ENCODE assay signal across 24 cellular contexts in genomic region chr1:84842748-84843231, GRCh38. TPM values are rescaled to one million over a fixed set of nuclear protein-coding genes. Genes with fewer than 3 reads are reported as not detected.
A peak's percentile ranks its signal among the peaks of the same experiment; 100 is the strongest.
DNase-seq lines count a peak whose midpoint lies in the region; ATAC-seq and TF ChIP-seq lines count a peak whose summit lies in the region.
"Had no signal": no experiment of that assay in that cellular context is flagged by ENCODE, and none has a peak within 500 bp of the region (broad histone marks: within the 10 kb centered on the region; RNA-seq: fewer than 3 reads in every experiment).

No MANE protein-coding gene starts in this region.

- H3K27me3 ChIP-seq in A673 (replicated peaks; ENCODE audit: insufficient read depth, low read depth, low read length, poor library complexity) (peaks cover 20% of the 10 kb centered on the region), RWPE2 (ENCODE audit: insufficient read depth, poor library complexity, severe bottlenecking) (no peaks in the 10 kb centered on the region), esophagus (ENCODE audit: control insufficient read depth in 1 of 2, insufficient read depth in 2 of 2, low read length in 2 of 2) (no peaks in the 10 kb centered on the region), lower lobe of right lung (ENCODE audit: low read depth) (no peaks in the 10 kb centered on the region)
- H3K27me3 ChIP-seq: tibial nerve had no signal

- 33 to 79% methylated on average over 3 of the region's 3 CpGs for WGBS in esophagus, 2 donors

- peak; percentile 80 for ATAC-seq in RWPE2 (ENCODE audit: low read depth)
- ATAC-seq in lower lobe of right lung = peak; percentile 62 to 71
- ATAC-seq in GM18502 (IDR thresholded peaks at IDR 0.05; ENCODE audit: poor library complexity, unreplicated experiment) = no peak
- no peak for ATAC-seq in natural killer cell
- ATAC-seq: GM12878; sciatic nerve; stimulated activated naive CD8-positive, alpha-beta T cell treated with anti-CD3 and anti-CD28 coated beads, Interleukin-15, amount 100 ng/mL, for 72 hours had no signal

- DNase-seq in A673 (ENCODE audit: low spot score) (peak; percentile 9), RWPE2 (ENCODE audit: low spot score) (no peak), lower lobe of right lung (no peak), natural killer cell (no peak), SHP77 treated with DMSO at 0.1 percent for 48 hours (lab: John Stamatoyannopoulos, UW) (no peak), HCEC 1CT (no peak)
- DNase-seq: activated CD4-positive, alpha-beta T cell treated with anti-CD3 and anti-CD28 coated beads, Interleukin-2, amount 10 ng/mL, durations not matched to agents 7 days and 5 days; activated naive CD4-positive, alpha-beta T cell treated with anti-CD3 and anti-CD28 coated beads, Interleukin-2, amount 50 U/mL, for 16 hours; COR-L47; effector CD4-positive, alpha-beta T cell; erythroblast; kidney glomerular epithelial cell; NCI-H1694; NCI-H2171 treated with DMSO at 0.1 percent for 48 hours; NCI-H69; RPMI8226; stimulated activated naive CD8-positive, alpha-beta T cell treated with anti-CD3 and anti-CD28 coated beads, Interleukin-15, amount 100 ng/mL, for 72 hours had no signal

- no peak for TF ChIP-seq CTCF in A673 (conservative IDR thresholded peaks at IDR 0.05; ENCODE audit: low read depth, low read length)
- TF ChIP-seq CTCF in RWPE2 (IDR thresholded peaks at IDR 0.05; ENCODE audit: poor library complexity, severe bottlenecking) = no peak
- no peak for TF ChIP-seq CTCF in lower lobe of right lung (IDR thresholded peaks at IDR 0.05)
- TF ChIP-seq CTCF in natural killer cell (IDR thresholded peaks at IDR 0.05) = no peak

- POLR2A ChIA-PET in A673 (lab: Charles Lee; ENCODE audit: low non-redundant PET) = no interaction called here

- H3K4me1 Mint-ChIP-seq in natural killer cell = no peaks in the 10 kb centered on the region

- H3K9me3 ChIP-seq in A673 (ENCODE audit: low read depth, low read length, poor library complexity, severe bottlenecking) = no peaks in the 10 kb centered on the region
- no peaks in the 10 kb centered on the region for H3K9me3 ChIP-seq in RWPE2 (ENCODE audit: severe bottlenecking)
- H3K9me3 ChIP-seq in esophagus (ENCODE audit: control insufficient read depth in 2 of 2, insufficient read depth in 1 of 2, low read depth in 1 of 2, low read length in 1 of 2) = no peaks in the 10 kb centered on the region
- H3K9me3 ChIP-seq in lower lobe of right lung = no peaks in the 10 kb centered on the region
- H3K9me3 ChIP-seq: tibial nerve had no signal

- peaks cover 8% of the 10 kb centered on the region in 2 donors for H3K27me3 Mint-ChIP-seq in natural killer cell (ENCODE audit: low read depth in 2 of 2)

- H3K27ac ChIP-seq in A673 (ENCODE audit: low read depth, low read length, poor library complexity, severe bottlenecking) = no peak overlapping the region
- peak overlapping the region; percentile 78 for H3K27ac ChIP-seq in RWPE2 (ENCODE audit: poor library complexity, severe bottlenecking)
- H3K27ac ChIP-seq in esophagus (ENCODE audit: low read depth in 2 of 2, low read length in 1 of 2) = peak overlapping the region; percentile 81 to 85
- H3K27ac ChIP-seq in lower lobe of right lung = no peak overlapping the region
- H3K27ac ChIP-seq: KMS-11, tibial nerve had no signal

- H3K4me3 ChIP-seq in A673 (ENCODE audit: low read depth, low read length, poor library complexity, severe bottlenecking) = no peak overlapping the region
- no peak overlapping the region for H3K4me3 ChIP-seq in RWPE2 (ENCODE audit: severe bottlenecking)
- H3K4me3 ChIP-seq in esophagus (ENCODE audit: low read depth in 1 of 2, low read length in 2 of 2) = no peak overlapping the region
- no peak overlapping the region for H3K4me3 ChIP-seq in lower lobe of right lung
- H3K4me3 ChIP-seq: GM12878, tibial nerve had no signal

- BruUV-seq in A673 (replicated peaks; lab: Mats Ljungman, UMichigan) = no TSS peak

- H3K36me3 ChIP-seq in A673 (ENCODE audit: insufficient read depth, low read length, poor library complexity, severe bottlenecking) = no peaks in the 10 kb centered on the region
- H3K36me3 ChIP-seq in RWPE2 (ENCODE audit: low read depth) = no peaks in the 10 kb centered on the region
- no peaks in the 10 kb centered on the region for H3K36me3 ChIP-seq in esophagus (ENCODE audit: control insufficient read depth in 2 of 2, insufficient read depth in 2 of 2, low read length in 1 of 2)
- H3K36me3 ChIP-seq in lower lobe of right lung = no peaks in the 10 kb centered on the region
- H3K36me3 ChIP-seq: tibial nerve had no signal

- H3K4me1 ChIP-seq in A673 (ENCODE audit: insufficient read depth, low read length, poor library complexity, severe bottlenecking) = no peaks in the 10 kb centered on the region
- H3K4me1 ChIP-seq in RWPE2 (ENCODE audit: insufficient read depth, poor library complexity, severe bottlenecking) = peaks cover 47% of the 10 kb centered on the region
- peaks cover 3 to 6% of the 10 kb centered on the region in 2 donors for H3K4me1 ChIP-seq in esophagus (ENCODE audit: control insufficient read depth in 2 of 2, insufficient read depth in 2 of 2, low read length in 1 of 2)
- H3K4me1 ChIP-seq in lower lobe of right lung = peaks cover 14% of the 10 kb centered on the region

- intact Hi-C loops in A673 (cut with micrococcal nuclease; ENCODE audit: unreplicated experiment) (no loop called here), lower lobe of right lung (cut with DNase I) (no loop called here), natural killer cell (cut with micrococcal nuclease) (no loop called here)

- H3K36me3 Mint-ChIP-seq in natural killer cell = no peaks in the 10 kb centered on the region

- H3K27ac Mint-ChIP-seq in natural killer cell = no peak overlapping the region
- H3K27ac Mint-ChIP-seq: activated CD4-positive, alpha-beta T cell treated with anti-CD3 and anti-CD28 coated beads, Interleukin-2, amount 10 ng/mL, durations not matched to agents 7 days and 5 days; stimulated activated naive CD8-positive, alpha-beta T cell treated with anti-CD3 and anti-CD28 coated beads, Interleukin-15, amount 100 ng/mL, for 72 hours had no signal

- CTCF ChIA-PET in A673 (lab: Charles Lee) = no interaction called here

- no peak overlapping the region for H3K4me3 Mint-ChIP-seq in natural killer cell
- H3K4me3 Mint-ChIP-seq: activated CD4-positive, alpha-beta T cell treated with anti-CD3 and anti-CD28 coated beads, Interleukin-2, amount 10 ng/mL, durations not matched to agents 7 days and 5 days; stimulated activated naive CD8-positive, alpha-beta T cell treated with anti-CD3 and anti-CD28 coated beads, Interleukin-15, amount 100 ng/mL, for 72 hours had no signal

- no peaks in the 10 kb centered on the region for H3K9me3 Mint-ChIP-seq in natural killer cell
- H3K9me3 Mint-ChIP-seq: activated CD4-positive, alpha-beta T cell treated with anti-CD3 and anti-CD28 coated beads, Interleukin-2, amount 10 ng/mL, durations not matched to agents 7 days and 5 days had no signal

RNA-seq across cellular contexts. Expression of gene LPAR3, which starts 50.2 kb away (rescaled TPM):
- total RNA-seq in A673 (2021) = 0.13 TPM in 1 of 2 replicates, not detected in the other
- polyA plus RNA-seq in esophagus = 1 to 10 TPM; 4.0 to 5.2 TPM
- 5.7 TPM for total RNA-seq in lower lobe of right lung
- total RNA-seq in natural killer cell = under 1 TPM in 2 of 3 donors, not detected in 1; 0.48 to 0.64 TPM
- total RNA-seq: posterior vena cava had no signal

Comparison
In these comparisons a context has a peak if more than half of its experiments do, and no peak if none do; other contexts are left out.
1. H3K27ac ChIP-seq: peak in RWPE2 (single experiment) and esophagus (2 of 2); none in A673 (single experiment) and lower lobe of right lung (single experiment).
2. ATAC-seq: peak in RWPE2 (single experiment) and lower lobe of right lung (2 of 2); none in GM18502 (single experiment) and natural killer cell (0 of 3).